17 cellular contexts compared by ENCODE assay signal in genomic region chr4:169164669-169165415, GRCh38.
DNase-seq lines count a peak whose midpoint lies in the region; ATAC-seq and TF ChIP-seq lines count a peak whose summit lies in the region.
"Had no signal": no experiment of that assay in that cellular context is flagged by ENCODE, and none has a peak within 500 bp of the region (broad histone marks: within the 10 kb centered on the region; RNA-seq: fewer than 3 reads in every experiment).

No MANE protein-coding gene starts in this region.

- H3K4me3 ChIP-seq in AG09309 (ENCODE audit: control insufficient read depth, low read depth, low read length): no peak overlapping the region
- H3K4me3 ChIP-seq in cardiac fibroblast (replicated peaks in 1 of 2; ENCODE audit: low read depth in 2 of 2, low read length in 2 of 2): no peak overlapping the region
- H3K4me3 ChIP-seq: left lung, spleen had no signal

- peak; percentile 28 for DNase-seq in AG09309 (ENCODE audit: low read depth)
- DNase-seq in HS-5 (ENCODE audit: low read depth): peak; percentile 57
- peak; percentile 21 to 54 for DNase-seq in cardiac fibroblast (ENCODE audit: low read depth in 2 of 2)
- DNase-seq in myocyte (ENCODE audit: low read depth): peak; percentile 38
- DNase-seq in NCI-H2081 treated with DMSO at 0.1 percent for 48 hours (lab: John Stamatoyannopoulos, UW): no peak
- no peak for DNase-seq in inferior parietal cortex (ENCODE audit: extremely low spot score)
- DNase-seq in occipital lobe (lab: John Stamatoyannopoulos, UW): no peak
- DNase-seq: amygdala; Caco-2; cortex of kidney; erythroblast; hypothalamus; left lung; NCI-H82; spleen; stimulated activated naive B cell treated with anti-CD40 and anti-IgM and Interleukin-4, amounts not matched to agents 10 μg/mL and 1 μg/mL and 100 μg/mL, for 72 hours had no signal

- no peak for ATAC-seq in HG02610 (IDR thresholded peaks at IDR 0.05; ENCODE audit: unreplicated experiment)
- ATAC-seq: left lung; stimulated activated naive B cell treated with anti-CD40 and anti-IgM and Interleukin-4, amounts not matched to agents 10 μg/mL and 1 μg/mL and 100 μg/mL, for 72 hours had no signal

- TF ChIP-seq CTCF in AG09309 (IDR thresholded peaks at IDR 0.05; ENCODE audit: control insufficient read depth, insufficient read depth, low read depth, low read length, missing control alignments) (no peak), cardiac fibroblast (IDR thresholded peaks at IDR 0.05; ENCODE audit: low read depth, low read length) (no peak)

Comparison
In these comparisons a context has a peak if more than half of its experiments do, and no peak if none do; other contexts are left out.
1. DNase-seq: peak in AG09309 (single experiment), HS-5 (single experiment), cardiac fibroblast (2 of 2) and myocyte (single experiment); none in NCI-H2081 treated with DMSO at 0.1 percent for 48 hours (single experiment), inferior parietal cortex (single experiment) and occipital lobe (single experiment).